ENCODE assay signal across 8 cellular contexts in the genomic region with DNA sequence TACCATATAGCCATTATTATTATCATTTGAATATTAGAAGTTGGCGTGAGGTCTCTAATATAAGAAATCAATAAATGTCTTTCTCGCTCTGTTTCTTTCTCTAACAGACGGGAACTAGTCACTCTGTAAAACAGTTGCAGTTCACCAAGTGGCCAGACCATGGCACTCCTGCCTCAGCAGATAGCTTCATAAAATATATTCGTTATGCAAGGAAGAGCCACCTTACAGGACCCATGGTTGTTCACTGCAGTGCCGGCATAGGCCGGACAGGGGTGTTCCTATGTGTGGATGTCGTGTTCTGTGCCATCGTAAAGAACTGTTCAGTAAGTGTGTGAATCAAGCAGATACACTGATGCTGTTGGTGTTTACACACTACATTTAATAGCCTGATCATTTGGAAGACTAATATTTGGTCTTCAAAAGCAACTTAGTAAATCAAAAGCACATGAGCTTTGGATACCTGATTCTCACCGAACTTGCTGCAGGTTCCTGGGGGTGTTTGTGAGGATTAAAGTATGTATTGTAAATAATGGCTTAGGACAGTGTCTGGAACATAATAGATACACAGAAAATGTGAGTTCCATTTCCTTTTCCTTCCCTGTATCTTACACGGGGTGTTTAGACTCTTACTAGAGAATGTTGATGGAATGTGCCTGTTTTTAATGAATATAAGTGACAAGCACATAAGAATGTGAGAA.
DNase-seq lines count a peak whose midpoint lies in the region; ATAC-seq, FAIRE-seq and TF ChIP-seq lines count a peak whose summit lies in the region.
"Not testable (repeated sequence)": the region's sequence is repeated elsewhere in the genome, so short reads cannot be mapped to it uniquely, and the experiment has no call there.

No MANE protein-coding gene starts in this region.

- DNase-seq in A549 (ENCODE audit: low read depth in 1 of 2, low spot score in 1 of 2); activated CD8-positive, alpha-beta T cell treated with anti-CD3 and anti-CD28 coated beads for 36 hours; Right ventricle myocardium superior; pancreas: not testable (repeated sequence)

- not testable (repeated sequence) for H3K27me3 Mint-ChIP-seq in activated CD8-positive, alpha-beta T cell treated with anti-CD3 and anti-CD28 coated beads for 36 hours

- not testable (repeated sequence) for TF ChIP-seq POLR2A in A549 (IDR thresholded peaks at IDR 0.05; ENCODE audit: low read length)

- H3K27ac ChIP-seq in A549, pancreas: not testable (repeated sequence)

- ATAC-seq in A549 = peak; percentile 100
- ATAC-seq in GM19035 (IDR thresholded peaks at IDR 0.05; ENCODE audit: unreplicated experiment) = peak; percentile 83
- ATAC-seq in GM21737 (IDR thresholded peaks at IDR 0.05; ENCODE audit: unreplicated experiment) = peak; percentile 86
- ATAC-seq in HG03039 (IDR thresholded peaks at IDR 0.05; ENCODE audit: unreplicated experiment) = peak; percentile 83
- ATAC-seq in HG03460 (IDR thresholded peaks at IDR 0.05; ENCODE audit: unreplicated experiment) = peak; percentile 92
- peak; percentile 100 for ATAC-seq in activated CD8-positive, alpha-beta T cell treated with anti-CD3 and anti-CD28 coated beads for 36 hours
- peak; percentile 96 for ATAC-seq in Right ventricle myocardium superior (ENCODE audit: poor library complexity)
- peak; percentile 98 to 100 (median 100) for ATAC-seq in pancreas

- H3K9me3 ChIP-seq in A549, pancreas: not testable (repeated sequence)

- H3K4me2 ChIP-seq in A549 = not testable (repeated sequence)

- CTCF ChIA-PET in A549 (lab: Yijun Ruan, JAX); activated CD8-positive, alpha-beta T cell treated with anti-CD3 and anti-CD28 coated beads for 36 hours (lab: Charles Lee): not testable (repeated sequence)

- not testable (repeated sequence) for H3K27ac Mint-ChIP-seq in activated CD8-positive, alpha-beta T cell treated with anti-CD3 and anti-CD28 coated beads for 36 hours

- not testable (repeated sequence) for FAIRE-seq in A549 (lab: Jason Lieb, UNC)
- FAIRE-seq in pancreas (lab: Jason Lieb, UNC) = peak; percentile 96

- H3K27me3 ChIP-seq in pancreas = not testable (repeated sequence)

- not testable (repeated sequence) for H3K9me3 Mint-ChIP-seq in activated CD8-positive, alpha-beta T cell treated with anti-CD3 and anti-CD28 coated beads for 36 hours

- not testable (repeated sequence) for H3K36me3 ChIP-seq in pancreas

- not testable (repeated sequence) for H3K4me3 ChIP-seq in A549, pancreas

- H3K36me3 Mint-ChIP-seq in activated CD8-positive, alpha-beta T cell treated with anti-CD3 and anti-CD28 coated beads for 36 hours (ENCODE audit: low read depth) = not testable (repeated sequence)

- not testable (repeated sequence) for TF ChIP-seq CTCF in A549 (IDR thresholded peaks at IDR 0.05); activated CD8-positive, alpha-beta T cell treated with anti-CD3 and anti-CD28 coated beads for 36 hours (IDR thresholded peaks at IDR 0.05); pancreas (IDR thresholded peaks at IDR 0.05)

- no CpG with 5 or more reads among the region's 10 CpGs for WGBS in A549 (ENCODE audit: missing lambda C conversion rate)
- WGBS in pancreas, 2 donors = no CpG with 5 or more reads among the region's 10 CpGs

- intact Hi-C loops in activated CD8-positive, alpha-beta T cell treated with anti-CD3 and anti-CD28 coated beads for 36 hours (cut with micrococcal nuclease); Right ventricle myocardium superior (cut with DNase I); pancreas (cut with DNase I): not testable (repeated sequence)

- not testable (repeated sequence) for H3K4me3 Mint-ChIP-seq in activated CD8-positive, alpha-beta T cell treated with anti-CD3 and anti-CD28 coated beads for 36 hours

- POLR2A ChIA-PET in A549 (lab: Yijun Ruan, JAX); activated CD8-positive, alpha-beta T cell treated with anti-CD3 and anti-CD28 coated beads for 36 hours (lab: Charles Lee): not testable (repeated sequence)

- not testable (repeated sequence) for H3K4me1 Mint-ChIP-seq in activated CD8-positive, alpha-beta T cell treated with anti-CD3 and anti-CD28 coated beads for 36 hours (ENCODE audit: low read depth)

- TF ChIP-seq RAD21 in A549 (conservative IDR thresholded peaks at IDR 0.05 in 1 of 2, IDR thresholded peaks at IDR 0.05 in 1 of 2) = not testable (repeated sequence)

- not testable (repeated sequence) for TF ChIP-seq EP300 in A549 (IDR thresholded peaks at IDR 0.05)

- H3K4me1 ChIP-seq in A549, pancreas: not testable (repeated sequence)
